Comparison of ENCODE assay signal across 8 cellular contexts in the genomic region with DNA sequence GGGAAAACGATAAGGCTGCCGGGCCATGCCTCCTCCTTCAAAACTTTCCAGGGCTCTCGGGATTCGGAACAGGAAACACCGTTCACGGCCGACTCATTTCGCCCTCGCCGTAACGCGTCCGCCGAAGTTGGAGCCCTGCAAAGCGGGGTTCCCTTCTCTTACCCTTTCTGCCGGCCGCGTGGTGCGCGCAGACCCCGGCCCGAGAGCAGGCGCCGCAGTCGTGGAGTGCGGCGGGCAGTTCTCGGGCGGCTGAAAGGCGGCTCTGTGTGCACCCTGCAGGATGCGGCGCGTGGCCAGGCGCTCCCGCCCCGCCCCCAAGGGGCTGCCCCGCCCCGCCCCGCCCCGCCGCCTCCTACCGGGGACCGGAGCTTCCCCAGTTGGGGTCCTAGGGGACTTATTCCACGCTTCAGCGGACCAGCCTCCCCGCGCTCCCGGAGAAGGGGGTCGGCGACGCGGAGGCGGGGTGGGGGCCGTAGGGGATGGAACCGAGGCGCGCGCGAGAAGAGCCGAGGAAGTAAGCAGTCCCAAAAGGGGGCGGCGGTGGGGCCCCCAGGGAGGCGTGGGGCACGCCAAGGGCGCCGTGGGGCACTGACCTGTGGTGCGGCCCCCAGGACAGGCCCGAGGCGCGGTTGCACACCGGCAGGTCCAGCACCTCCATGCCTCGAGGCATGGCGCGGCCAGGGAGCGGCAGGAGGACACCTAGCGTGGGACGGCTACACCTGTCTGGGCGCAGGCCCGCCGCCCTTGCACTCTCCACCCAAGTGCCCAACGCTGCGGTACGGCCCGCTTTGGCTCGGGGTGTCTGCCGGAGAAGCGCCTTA. TPM values are rescaled to one million over a fixed set of nuclear protein-coding genes. Genes with fewer than 3 reads are reported as not detected.
A peak's percentile ranks its signal among the peaks of the same experiment; 100 is the strongest.
DNase-seq lines count a peak whose midpoint lies in the region; ATAC-seq lines count a peak whose summit lies in the region.

Gene MCOLN2, minus strand, starts transcription at position 268 of the 821 bp plus-strand sequence. Its CDS starts 241 bp downstream, at position 27.

- 0 out of 2 replicates have a peak, but pooled peaks cover 4% of the 10 kb centered on the region for H3K4me1 ChIP-seq in HUES6 (ENCODE audit: control insufficient read depth, insufficient read depth, low read length)

- no peaks in the 10 kb centered on the region for H3K36me3 ChIP-seq in HUES6 (ENCODE audit: control insufficient read depth, insufficient read depth, low read length)

- H3K9ac ChIP-seq in HUES6 (ENCODE audit: low read length), result peak within 1 kb of the TSS; percentile 45

- in situ Hi-C loops in T47D (cut with HindIII; ENCODE audit: low pct_unique_long_range_greater_than_20kb, low sequenced_read_pairs), result no loop called here

- ATAC-seq in GM21447 (IDR thresholded peaks at IDR 0.05; ENCODE audit: unreplicated experiment) (peak; percentile 39), left colon (peak; percentile 93)

- H3K4me3 ChIP-seq in HUES6 (ENCODE audit: low read depth, low read length), result peak within 1 kb of the TSS; percentile 73

- DNase-seq in ELF-1 (ENCODE audit: low read depth, low spot score) (peak; percentile 55), T47D (ENCODE audit: low read depth in 1 of 2, low spot score in 1 of 2) (peak; percentile 52 to 77), left colon (peak; percentile 50 to 62), cerebellar cortex (ENCODE audit: low spot score) (no peak)
- DNase-seq in stimulated activated CD4-positive, alpha-beta T cell treated with anti-CD3 and anti-CD28 coated beads, Interleukin-4, amount 100 ng/mL, for 4 hours, result peak; percentile 29 to 46

- intact Hi-C loops in T-helper 1 cell treated with Interleukin-12 subunit alpha and Interleukin-12 subunit beta and Interleukin-4 antibody, amounts not matched to agents 30 ng/mL and 1 ng/mL, for 36 hours (cut with micrococcal nuclease), result loop anchor here (1.0 to 10.0 kb wide), 14 partner anchors 8 to 905 kb away; partner anchors contain the start of genes BCL10, C1orf52, CTBS and PRKACB
- intact Hi-C loops in left colon (cut with DNase I, micrococcal nuclease), result no loop called here

- H3K27ac ChIP-seq in HUES6 (ENCODE audit: low read depth, low read length), result no peak within 1 kb of the TSS

- peaks cover 81% of the 10 kb centered on the region for H3K27me3 ChIP-seq in HUES6 (ENCODE audit: control insufficient read depth, insufficient read depth, low read length)

- H3K9me3 ChIP-seq in HUES6 (ENCODE audit: control insufficient read depth, insufficient read depth, low read depth, low read length), result no peaks in the 10 kb centered on the region

RNA-seq across cellular contexts. Expression of gene MCOLN2, which starts in this region (rescaled TPM):
- total RNA-seq in T-helper 1 cell treated with Interleukin-12 subunit alpha and Interleukin-12 subunit beta and Interleukin-4 antibody, amounts not matched to agents 30 ng/mL and 1 ng/mL, for 36 hours, result 38.5 and 41.2 TPM in 2 replicates
- total RNA-seq in left colon, result 10 to 100 TPM; 25.2 to 87.3 TPM
